In genomic region chr17:3894927-3895343, GRCh38 we compare ENCODE assay signal across 10 cellular contexts. TPM values are rescaled to one million over a fixed set of nuclear protein-coding genes. Genes with fewer than 3 reads are reported as not detected.
DNase-seq lines count a peak whose midpoint lies in the region; ATAC-seq, FAIRE-seq and TF ChIP-seq lines count a peak whose summit lies in the region.
"Had no signal": no experiment of that assay in that cellular context is flagged by ENCODE, and none has a peak within 500 bp of the region (broad histone marks: within the 10 kb centered on the region; RNA-seq: fewer than 3 reads in every experiment).

No MANE protein-coding gene starts in this region.

- H3K27ac ChIP-seq in VCaP: peak overlapping the region; percentile 88
- peak overlapping the region; percentile 86 to 87 for H3K27ac ChIP-seq in right atrium auricular region
- H3K27ac ChIP-seq in skeletal muscle tissue (ENCODE audit: low read depth, low read length): peak overlapping the region; percentile 77
- H3K27ac ChIP-seq in smooth muscle cell (ENCODE audit: low read depth): no peak overlapping the region

- no peak overlapping the region for H2AFZ ChIP-seq in smooth muscle cell (ENCODE audit: low read depth)

- H3K9me3 ChIP-seq in right atrium auricular region (no peaks in the 10 kb centered on the region), skeletal muscle tissue (ENCODE audit: control insufficient read depth in 3 of 3, low read length in 3 of 3) (no peaks in the 10 kb centered on the region), smooth muscle cell (replicated peaks; ENCODE audit: low read depth) (no peaks in the 10 kb centered on the region)

- H4K20me1 ChIP-seq in smooth muscle cell (ENCODE audit: low read depth): peaks cover 7% of the 10 kb centered on the region

- no peaks in the 10 kb centered on the region for H3K36me3 ChIP-seq in right atrium auricular region
- H3K36me3 ChIP-seq in skeletal muscle tissue (ENCODE audit: control insufficient read depth in 3 of 3, insufficient read depth in 3 of 3, low read length in 3 of 3): no peaks in the 10 kb centered on the region
- no peaks in the 10 kb centered on the region for H3K36me3 ChIP-seq in smooth muscle cell (ENCODE audit: low read depth)

- H3K9ac ChIP-seq in skeletal muscle tissue (ENCODE audit: low read depth in 1 of 3, low read length in 3 of 3) (no peak overlapping the region), smooth muscle cell (ENCODE audit: low read depth) (no peak overlapping the region)

- H3K4me2 ChIP-seq in smooth muscle cell: no peak overlapping the region

- FAIRE-seq in GM19239 (lab: Jason Lieb, UNC): no peak

- H3K27me3 ChIP-seq in right atrium auricular region (no peaks in the 10 kb centered on the region), skeletal muscle tissue (ENCODE audit: control insufficient read depth in 3 of 3, insufficient read depth in 3 of 3, low read length in 3 of 3) (no peaks in the 10 kb centered on the region), smooth muscle cell (ENCODE audit: low read depth) (no peaks in the 10 kb centered on the region)

- H3K4me1 ChIP-seq in right atrium auricular region (peaks cover 0 to 50% of the 10 kb centered on the region in 2 donors), skeletal muscle tissue (ENCODE audit: control insufficient read depth in 3 of 3, insufficient read depth in 3 of 3, low read length in 3 of 3) (peaks cover 37 to 53% (median 47%) of the 10 kb centered on the region in 3 donors), smooth muscle cell (ENCODE audit: low read depth) (peaks cover 19% of the 10 kb centered on the region)

- H3K79me2 ChIP-seq in smooth muscle cell (ENCODE audit: low read depth): no peaks in the 10 kb centered on the region

- DNase-seq in HT1080 (ENCODE audit: low read depth) (peak; percentile 84), right atrium auricular region (ENCODE audit: low spot score) (no peak), smooth muscle cell (lab: John Stamatoyannopoulos, UW; ENCODE audit: unreplicated experiment) (no peak), GM19239 (ENCODE audit: insufficient read length, low spot score) (no peak)
- DNase-seq: activated CD4-positive, CD25-positive, alpha-beta regulatory T cell treated with anti-CD3 and anti-CD28 coated beads, Interleukin-2, amount 50 U/mL, for 72 hours; NCI-H510A had no signal

- TF ChIP-seq CTCF in VCaP (conservative IDR thresholded peaks at IDR 0.05) (no peak), right atrium auricular region (IDR thresholded peaks at IDR 0.05) (no peak), smooth muscle cell (IDR thresholded peaks at IDR 0.05; ENCODE audit: borderline replicate concordance, insufficient read depth, poor library complexity, severe bottlenecking) (no peak)

- 30% methylated on average over 2 of the region's 2 CpGs for WGBS in smooth muscle cell (ENCODE audit: low lambda C conversion rate)

- peaks cover 14% of the 10 kb centered on the region for H3F3A ChIP-seq in smooth muscle cell (ENCODE audit: low read depth)

- no peak overlapping the region for H3K4me3 ChIP-seq in right atrium auricular region
- H3K4me3 ChIP-seq in skeletal muscle tissue (ENCODE audit: low read length in 3 of 3): no peak overlapping the region
- no peak overlapping the region for H3K4me3 ChIP-seq in smooth muscle cell

- ATAC-seq in GM18868 (IDR thresholded peaks at IDR 0.05; ENCODE audit: unreplicated experiment): no peak
- ATAC-seq in GM18520 (IDR thresholded peaks at IDR 0.05; ENCODE audit: unreplicated experiment): no peak

RNA-seq across cellular contexts. Expression of gene CAMKK1, which starts 2.1 kb away (rescaled TPM):
- 9.2 and 11.8 TPM in 2 replicates for total RNA-seq in HT1080 (2014; rRNA removed; shearing (Covaris generic))
- 8.0 and 8.2 TPM in 2 replicates for polyA plus RNA-seq in HT1080 (2015; cell fraction: cytosol; rRNA removed)
- 22.4 and 23.6 TPM in 2 replicates for polyA plus RNA-seq in HT1080 (2015; cell fraction: nucleus; rRNA removed)
- total RNA-seq in right atrium auricular region: 1 to 10 TPM; 3.0 to 3.2 TPM
- total RNA-seq in skeletal muscle tissue: 4.2 TPM
- 6.3 and 8.8 TPM in 2 replicates for total RNA-seq in smooth muscle cell
- polyA plus RNA-seq in smooth muscle cell: 7.7 and 8.1 TPM in 2 replicates

RNA-seq across cellular contexts. Expression of gene P2RX1, which starts 21.3 kb away (rescaled TPM):
- not detected in 2 replicates for total RNA-seq in HT1080 (2014; rRNA removed; shearing (Covaris generic))
- polyA plus RNA-seq in HT1080 (2015; cell fraction: cytosol; rRNA removed): not detected in 2 replicates
- 0.04 TPM in 1 of 2 replicates, not detected in the other for polyA plus RNA-seq in HT1080 (2015; cell fraction: nucleus; rRNA removed)
- 1 to 10 TPM in 1 of 2 donors, under 1 TPM in 1; 0.85 to 2.8 TPM for total RNA-seq in right atrium auricular region
- total RNA-seq in skeletal muscle tissue: 1.6 TPM
- 1.3 and 2.4 TPM in 2 replicates for total RNA-seq in smooth muscle cell
- polyA plus RNA-seq in smooth muscle cell: 0.47 and 3.2 TPM in 2 replicates

RNA-seq across cellular contexts. Expression of gene NCBP3, which starts 48.9 kb away (rescaled TPM):
- total RNA-seq in HT1080 (2014; rRNA removed; shearing (Covaris generic)): 20.5 and 23.6 TPM in 2 replicates
- polyA plus RNA-seq in HT1080 (2015; cell fraction: cytosol; rRNA removed): 12.3 and 13.6 TPM in 2 replicates
- polyA plus RNA-seq in HT1080 (2015; cell fraction: nucleus; rRNA removed): 73.5 and 81.9 TPM in 2 replicates
- total RNA-seq in right atrium auricular region (10 to 100 TPM; 15.2 to 21.4 TPM), skeletal muscle tissue (17.2 TPM), smooth muscle cell (28.3 and 30.0 TPM in 2 replicates)
- polyA plus RNA-seq in smooth muscle cell: 30.7 and 32.4 TPM in 2 replicates
